In genomic region chr22:27771637-27772369, GRCh38 we compare ENCODE assay signal across 1 cellular context.
TF ChIP-seq lines count a peak whose summit lies in the region.

No MANE protein-coding gene starts in this region.

TF ChIP-seq in H1, 55 proteins besides CTCF, POLR2A, EP300 and RAD21 (continued from another document):
- no peak for TF ChIP-seq BCL11A (IDR thresholded peaks at IDR 0.05; ENCODE audit: low read depth in 2 of 2, low read length in 2 of 2)
- TF ChIP-seq EZH2 (IDR thresholded peaks at IDR 0.05; ENCODE audit: low read depth, low read length, severe bottlenecking) = no peak
- no peak for TF ChIP-seq JUN (IDR thresholded peaks at IDR 0.05; ENCODE audit: low read depth, low read length)
- TF ChIP-seq HDAC2 (IDR thresholded peaks at IDR 0.05; ENCODE audit: borderline replicate concordance in 1 of 2, low read depth in 2 of 2, low read length in 2 of 2) = peak in 1 of 2 experiments; percentile 79; a peak in 1 of 4 replicates
